ENCODE assay signal across 26 cellular contexts in the genomic region with DNA sequence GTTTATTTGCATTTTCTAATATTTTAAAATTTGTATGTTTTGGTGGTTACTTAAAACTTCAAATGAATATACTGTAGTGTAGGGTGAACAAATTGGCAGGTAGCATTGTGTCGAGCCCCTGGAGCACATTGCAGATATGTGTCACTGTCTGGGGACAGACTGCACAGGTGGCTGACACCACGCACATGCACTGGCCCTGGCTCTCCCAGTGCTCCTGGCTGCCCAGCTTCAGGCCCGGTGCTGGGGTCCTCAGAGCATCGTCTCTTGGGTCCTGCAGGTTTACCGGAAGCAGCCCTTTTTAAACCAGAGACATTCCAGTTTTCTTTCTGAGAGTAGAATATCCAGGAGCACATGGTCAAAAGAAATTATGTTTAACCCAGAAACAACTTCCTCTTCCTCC. TPM values are rescaled to one million over a fixed set of nuclear protein-coding genes. Genes with fewer than 3 reads are reported as not detected.
"Had no signal": no experiment of that assay in that cellular context is flagged by ENCODE, and none has a peak within 500 bp of the region (broad histone marks: within the 10 kb centered on the region; RNA-seq: fewer than 3 reads in every experiment).

No MANE protein-coding gene starts in this region.

- H3K9me3 ChIP-seq: heart left ventricle, pancreas, right lobe of liver, spleen, testis, tibial nerve, upper lobe of right lung, vagina had no signal

- DNase-seq: cortex of kidney; effector memory CD4-positive, alpha-beta T cell; heart left ventricle; hippocampal formation; mammary epithelial cell; occipital lobe; pancreas; spleen; stimulated activated CD4-positive, alpha-beta T cell treated with anti-CD3 and anti-CD28 coated beads, Interleukin-15, amount 100 ng/mL, for 24 hours; stimulated activated CD4-positive, alpha-beta T cell treated with anti-CD3 and anti-CD28 coated beads, Interleukin-1b, Interleukin-23, amount 100 ng/mL, for 48 hours; stimulated activated CD4-positive, alpha-beta T cell treated with anti-CD3 and anti-CD28 coated beads, Interleukin-4, amount 100 ng/mL, for 24 hours; testis; upper lobe of right lung had no signal

- H3K27ac Mint-ChIP-seq: natural killer cell treated with Interleukin-12 subunit alpha and Interleukin-12 subunit beta and Interleukin-15 and Interleukin-18, amount 100 ng/mL, for 72 hours; neural progenitor cell; progenitor cell of endocrine pancreas; stimulated activated memory B cell treated with anti-CD40 and anti-IgM and Interleukin-4, amounts not matched to agents 10 μg/mL and 1 μg/mL and 100 μg/mL, for 72 hours; stimulated activated naive CD8-positive, alpha-beta T cell treated with anti-CD3 and anti-CD28 coated beads, Interleukin-15, Interleukin-2, amounts not matched to agents 100 ng/mL and 50 ng/mL, for 24 hours had no signal

- H3K27me3 ChIP-seq: heart left ventricle, neural progenitor cell, pancreas, right lobe of liver, spleen, testis, tibial nerve, upper lobe of right lung, vagina had no signal

- H3K9ac ChIP-seq: neural progenitor cell had no signal

- H3K4me3 Mint-ChIP-seq: natural killer cell treated with Interleukin-12 subunit alpha and Interleukin-12 subunit beta and Interleukin-15 and Interleukin-18, amount 100 ng/mL, for 72 hours; neural progenitor cell; stimulated activated memory B cell treated with anti-CD40 and anti-IgM and Interleukin-4, amounts not matched to agents 10 μg/mL and 1 μg/mL and 100 μg/mL, for 72 hours; stimulated activated naive CD8-positive, alpha-beta T cell treated with anti-CD3 and anti-CD28 coated beads, Interleukin-15, Interleukin-2, amounts not matched to agents 100 ng/mL and 50 ng/mL, for 24 hours had no signal

- H3K27ac ChIP-seq: neural progenitor cell, pancreas, testis, tibial nerve, upper lobe of right lung, vagina had no signal

- H3K36me3 Mint-ChIP-seq: natural killer cell treated with Interleukin-12 subunit alpha and Interleukin-12 subunit beta and Interleukin-15 and Interleukin-18, amount 100 ng/mL, for 72 hours; neural progenitor cell; stimulated activated memory B cell treated with anti-CD40 and anti-IgM and Interleukin-4, amounts not matched to agents 10 μg/mL and 1 μg/mL and 100 μg/mL, for 72 hours had no signal

- H3K4me1 Mint-ChIP-seq: neural progenitor cell; stimulated activated memory B cell treated with anti-CD40 and anti-IgM and Interleukin-4, amounts not matched to agents 10 μg/mL and 1 μg/mL and 100 μg/mL, for 72 hours had no signal

- H3K4me2 ChIP-seq: neural progenitor cell had no signal

- H3K36me3 ChIP-seq: neural progenitor cell, pancreas, right lobe of liver, upper lobe of right lung, vagina had no signal

- H3K4me1 ChIP-seq: neural progenitor cell, pancreas, right lobe of liver, testis, vagina had no signal

- FAIRE-seq: endometrium, frontal cortex, pancreas had no signal

- H3K4me3 ChIP-seq: heart left ventricle, neural progenitor cell, pancreas, right lobe of liver, spleen, testis, tibial nerve, upper lobe of right lung, vagina had no signal

- H3K9me3 Mint-ChIP-seq: natural killer cell treated with Interleukin-12 subunit alpha and Interleukin-12 subunit beta and Interleukin-15 and Interleukin-18, amount 100 ng/mL, for 72 hours; neural progenitor cell; stimulated activated memory B cell treated with anti-CD40 and anti-IgM and Interleukin-4, amounts not matched to agents 10 μg/mL and 1 μg/mL and 100 μg/mL, for 72 hours; stimulated activated naive CD8-positive, alpha-beta T cell treated with anti-CD3 and anti-CD28 coated beads, Interleukin-15, Interleukin-2, amounts not matched to agents 100 ng/mL and 50 ng/mL, for 24 hours had no signal

- ATAC-seq: esophagus mucosa; natural killer cell treated with Interleukin-12 subunit alpha and Interleukin-12 subunit beta and Interleukin-15 and Interleukin-18, amount 100 ng/mL, for 72 hours; pancreas; stimulated activated memory B cell treated with anti-CD40 and anti-IgM and Interleukin-4, amounts not matched to agents 10 μg/mL and 1 μg/mL and 100 μg/mL, for 72 hours had no signal

- H2AFZ ChIP-seq: neural progenitor cell had no signal

- H3K27me3 Mint-ChIP-seq: natural killer cell treated with Interleukin-12 subunit alpha and Interleukin-12 subunit beta and Interleukin-15 and Interleukin-18, amount 100 ng/mL, for 72 hours; progenitor cell of endocrine pancreas; stimulated activated naive CD8-positive, alpha-beta T cell treated with anti-CD3 and anti-CD28 coated beads, Interleukin-15, Interleukin-2, amounts not matched to agents 100 ng/mL and 50 ng/mL, for 24 hours had no signal

RNA-seq across cellular contexts. Expression of a gene that starts 59.7 kb away (rescaled TPM):
- total RNA-seq: fibroblast of lung, mammary epithelial cell, progenitor cell of endocrine pancreas, renal cortical epithelial cell had no signal
